Comparison of ENCODE assay signal across 19 cellular contexts in the genomic region with DNA sequence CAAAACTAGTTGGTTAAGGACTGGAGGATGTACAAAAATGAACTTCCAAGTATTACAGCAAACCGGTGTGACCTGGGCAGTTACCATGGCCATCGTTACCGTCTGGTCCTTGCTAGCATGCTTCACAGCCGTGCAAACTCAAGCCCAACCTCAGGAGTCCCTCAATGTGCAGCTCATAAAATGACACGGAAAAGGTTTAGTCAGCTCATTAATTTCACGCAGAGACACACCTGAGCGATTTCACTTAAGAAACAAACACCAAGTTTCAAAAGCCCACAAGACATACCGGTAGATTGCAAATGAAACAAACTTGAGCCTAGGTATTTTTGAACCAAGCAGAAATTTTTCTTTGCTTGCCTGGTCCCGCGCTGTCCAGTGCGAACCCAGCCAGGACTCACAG.
"Had no signal": no experiment of that assay in that cellular context is flagged by ENCODE, and none has a peak within 500 bp of the region (broad histone marks: within the 10 kb centered on the region; RNA-seq: fewer than 3 reads in every experiment).

No MANE protein-coding gene starts in this region.

- H3K9ac ChIP-seq: SK-N-SH had no signal

- H3K27ac ChIP-seq: HL-60 had no signal

- H3K36me3 Mint-ChIP-seq: IgD-negative memory B cell had no signal

- H3K9me3 Mint-ChIP-seq: IgD-negative memory B cell had no signal

- H3K27me3 Mint-ChIP-seq: IgD-negative memory B cell had no signal

- H3K4me3 Mint-ChIP-seq: IgD-negative memory B cell had no signal

- H3K4me2 ChIP-seq: SK-N-SH had no signal

- DNase-seq: KBM-7, NCI-H1092 treated with DMSO at 0.1 percent for 48 hours, NCI-H1436, NCI-H1694, NCI-H187 treated with DMSO at 0.1 percent for 48 hours, NCI-H2029 treated with DMSO at 0.1 percent for 48 hours, NCI-H2107, NCI-H226, NCI-H446, NCI-H510A, NCI-H524 treated with DMSO at 0.1 percent for 48 hours, NCI-H774, Right ventricle myocardium superior, RPMI8226, SIG-M5, SK-N-SH, SW 1271 had no signal

- H3K9me3 ChIP-seq: SK-N-SH had no signal
